13 cellular contexts compared by ENCODE assay signal in genomic region chr3:163043074-163043473, GRCh38.
DNase-seq lines count a peak whose midpoint lies in the region; ATAC-seq, FAIRE-seq and TF ChIP-seq lines count a peak whose summit lies in the region.
"Had no signal": no experiment of that assay in that cellular context is flagged by ENCODE, and none has a peak within 500 bp of the region (broad histone marks: within the 10 kb centered on the region; RNA-seq: fewer than 3 reads in every experiment).

No MANE protein-coding gene starts in this region.

- no peak overlapping the region for H3K4me2 ChIP-seq in HepG2 (ENCODE audit: low read depth, low read length)

- WGBS in HepG2 (ENCODE audit: low lambda C conversion rate), result 0% methylated on average over 1 of the region's 3 CpGs
- WGBS in ovary, 3 donors, result 19 to 29% (median 28%) methylated on average over 3 of the region's 3 CpGs

- no peaks in the 10 kb centered on the region for H3K79me2 ChIP-seq in HepG2 (ENCODE audit: insufficient read depth, low read length)

- TF ChIP-seq POLR2A in HepG2 (IDR thresholded peaks at IDR 0.05; ENCODE audit: insufficient read depth in 1 of 2, low read depth in 2 of 2, low read length in 2 of 2) (no peak), ovary (IDR thresholded peaks at IDR 0.05) (no peak)

- POLR2A ChIA-PET in HepG2 (lab: Yijun Ruan, JAX), result no interaction called here

- TF ChIP-seq CTCF in HepG2 (CRISPR knock-in tag; IDR thresholded peaks at IDR 0.05) (no peak; the same call in 1 of the 2 replicates), ovary (IDR thresholded peaks at IDR 0.05) (no peak)

- H3K27me3 ChIP-seq in adipocyte (replicated peaks; ENCODE audit: control insufficient read depth, insufficient read depth, low read length), result no peaks in the 10 kb centered on the region
- no peaks in the 10 kb centered on the region; a peak in 1 of 5 replicates for H3K27me3 ChIP-seq in HepG2 (ENCODE audit: control insufficient read depth in 1 of 2, insufficient read depth in 2 of 2, low read length in 2 of 2)
- no peaks in the 10 kb centered on the region for H3K27me3 ChIP-seq in ovary
- H3K27me3 ChIP-seq: sigmoid colon, upper lobe of right lung had no signal

- no TSS peak for BruUV-seq in HepG2 (replicated peaks; lab: Mats Ljungman, UMichigan)

- H3K4me3 ChIP-seq in adipocyte (ENCODE audit: low read length), result no peak overlapping the region
- H3K4me3 ChIP-seq in HepG2 (replicated peaks in 1 of 3; ENCODE audit: insufficient read depth in 1 of 3, low read depth in 2 of 3, low read length in 3 of 3), result no peak overlapping the region
- no peak overlapping the region for H3K4me3 ChIP-seq in ovary
- H3K4me3 ChIP-seq: sigmoid colon, upper lobe of right lung had no signal

- no peak for TF ChIP-seq RAD21 in HepG2 (CRISPR knock-in tag; IDR thresholded peaks at IDR 0.05)

- H3K9ac ChIP-seq in adipocyte (ENCODE audit: low read length), result no peak overlapping the region
- no peak overlapping the region for H3K9ac ChIP-seq in HepG2 (ENCODE audit: insufficient read depth, low read depth, low read length)

- no peak overlapping the region for H2AFZ ChIP-seq in HepG2 (ENCODE audit: low read length)

- no peaks in the 10 kb centered on the region for H3K9me3 ChIP-seq in adipocyte (ENCODE audit: control insufficient read depth, low read length)
- no peaks in the 10 kb centered on the region for H3K9me3 ChIP-seq in HepG2 (ENCODE audit: low read length)
- no peaks in the 10 kb centered on the region for H3K9me3 ChIP-seq in ovary
- H3K9me3 ChIP-seq: sigmoid colon, upper lobe of right lung had no signal

- CTCF ChIA-PET in HepG2 (lab: Yijun Ruan, JAX; ENCODE audit: low intra/inter-chr PET ratio, low total read pairs), result interaction anchor here (1.1 kb wide), 1 partner anchor 1191 kb away, joined by 3 read pairs; no protein-coding TSS in a partner anchor

- DNase-seq in COLO829 (ENCODE audit: low spot score), result peak; percentile 22
- peak; percentile 9 for DNase-seq in HK-2 (ENCODE audit: unreplicated experiment)
- DNase-seq in adipocyte (ENCODE audit: low read depth), result peak; percentile 31
- DNase-seq in HepG2 (ENCODE audit: low spot score), result peak; percentile 25
- DNase-seq in ovary, result no peak
- no peak for DNase-seq in AML-193 (lab: John Stamatoyannopoulos, UW)
- DNase-seq: activated CD4-positive, CD25-positive, alpha-beta regulatory T cell; NCI-H2107; sigmoid colon; upper lobe of right lung had no signal

- peak; percentile 67 for ATAC-seq in HepG2
- no peak for ATAC-seq in HG03095 (IDR thresholded peaks at IDR 0.05; ENCODE audit: unreplicated experiment)
- ATAC-seq in GM19467 (IDR thresholded peaks at IDR 0.05; ENCODE audit: unreplicated experiment), result no peak
- ATAC-seq: Right ventricle myocardium inferior, upper lobe of right lung had no signal

- H3K36me3 ChIP-seq in adipocyte (ENCODE audit: control insufficient read depth, insufficient read depth, low read length, severe bottlenecking) (no peaks in the 10 kb centered on the region), HepG2 (replicated peaks in 1 of 2; ENCODE audit: control insufficient read depth in 1 of 2, insufficient read depth in 2 of 2, low read length in 2 of 2) (no peaks in the 10 kb centered on the region), ovary (no peaks in the 10 kb centered on the region)
- H3K36me3 ChIP-seq: sigmoid colon, upper lobe of right lung had no signal

- H3K4me1 ChIP-seq in adipocyte (ENCODE audit: control insufficient read depth, insufficient read depth, low read length) (peaks cover 9% of the 10 kb centered on the region), HepG2 (ENCODE audit: insufficient read depth, low read length) (no peaks in the 10 kb centered on the region), ovary (ENCODE audit: insufficient read depth) (no peaks in the 10 kb centered on the region)
- H3K4me1 ChIP-seq: sigmoid colon, upper lobe of right lung had no signal

- TF ChIP-seq EP300 in HepG2 (IDR thresholded peaks at IDR 0.05; ENCODE audit: low read depth in 2 of 2, low read length in 2 of 2) (no peak), HepG2 (CRISPR knock-in tag; IDR thresholded peaks at IDR 0.05; ENCODE audit: borderline replicate concordance) (no peak), ovary (IDR thresholded peaks at IDR 0.05) (no peak)

- H4K20me1 ChIP-seq in HepG2 (ENCODE audit: insufficient read depth, low read length), result no peaks in the 10 kb centered on the region

- H3K27ac ChIP-seq in HepG2 (ENCODE audit: extremely low read length, insufficient read depth, low read length) (no peak overlapping the region), ovary (no peak overlapping the region)
- H3K27ac ChIP-seq: sigmoid colon, upper lobe of right lung had no signal

- in situ Hi-C loops in HepG2 (cut with HindIII; ENCODE audit: extremely low pct_ligation_motif_present, low pct_unique_long_range_greater_than_20kb), result loop anchor here (25.0 kb wide), 1 partner anchor 1181 kb away; no protein-coding TSS in a partner anchor

- intact Hi-C loops in HepG2 (cut with micrococcal nuclease; ENCODE audit: unreplicated experiment), result loop anchor here (2.0 to 10.0 kb wide), 2 partner anchors 1128 to 1482 kb away; no protein-coding TSS in a partner anchor
- intact Hi-C loops in ovary (cut with DNase I), result no loop called here

- FAIRE-seq in HepG2 (lab: Jason Lieb, UNC), result peak; percentile 8

TF ChIP-seq in HepG2, 621 proteins besides CTCF, POLR2A, EP300 and RAD21:
- TF ChIP-seq STAG1 (CRISPR knock-in tag; IDR thresholded peaks at IDR 0.05), result peak; percentile 26; the same call in 1 of the 2 replicates
- TF ChIP-seq GATA4 (IDR thresholded peaks at IDR 0.05; ENCODE audit: borderline replicate concordance, low read depth), result no peak
- no peak for TF ChIP-seq ARNT (IDR thresholded peaks at IDR 0.05)
- TF ChIP-seq IRX3 (CRISPR knock-in tag; IDR thresholded peaks at IDR 0.05; ENCODE audit: borderline replicate concordance, low read depth), result no peak
- no peak for TF ChIP-seq POGZ (CRISPR knock-in tag; IDR thresholded peaks at IDR 0.05)

Comparison
In these comparisons a context has a peak if more than half of its experiments do, and no peak if none do; other contexts are left out.
1. DNase-seq: peak in COLO829 (single experiment), HK-2 (single experiment), adipocyte (single experiment) and HepG2 (single experiment); none in ovary (0 of 5) and AML-193 (0 of 2).